Comparison of ENCODE assay signal across 19 cellular contexts in genomic region chr12:24379493-24379892, GRCh38.
DNase-seq lines count a peak whose midpoint lies in the region; ATAC-seq and TF ChIP-seq lines count a peak whose summit lies in the region.
"Had no signal": no experiment of that assay in that cellular context is flagged by ENCODE, and none has a peak within 500 bp of the region (broad histone marks: within the 10 kb centered on the region; RNA-seq: fewer than 3 reads in every experiment).

No MANE protein-coding gene starts in this region.

- peak overlapping the region; percentile 46 for H3K4me2 ChIP-seq in GM23338
- peak overlapping the region; percentile 85 for H3K4me2 ChIP-seq in OCI-LY3 (ENCODE audit: low read length)

- peak; percentile 51 for ATAC-seq in GM23338
- no peak for ATAC-seq in stimulated activated memory B cell treated with anti-CD40 and anti-IgM and Interleukin-4, amounts not matched to agents 10 μg/mL and 1 μg/mL and 100 μg/mL, for 72 hours

- H3K9me3 ChIP-seq in OCI-LY3 (ENCODE audit: insufficient read depth, low read length): no peaks in the 10 kb centered on the region
- H3K9me3 ChIP-seq in iPS-20b (ENCODE audit: insufficient read depth, low read depth, low read length): no peaks in the 10 kb centered on the region

- peak; percentile 21 for DNase-seq in GM23338 (ENCODE audit: low spot score)
- DNase-seq in nucleus accumbens (lab: John Stamatoyannopoulos, UW): no peak
- DNase-seq in stimulated activated CD8-positive, alpha-beta memory T cell treated with anti-CD3 and anti-CD28 coated beads, Interleukin-4, amount 100 ng/mL, for 48 hours: no peak
- DNase-seq in dermis blood vessel endothelial cell: no peak
- DNase-seq: ACHN; Calu3; CD4-positive, alpha-beta T cell; DMS79 treated with DMSO at 0.1 percent for 48 hours; GF-D8; GOT3; HFFc6; NCI-H1930; NCI-H2171; NCI-H446 treated with DMSO at 0.1 percent for 48 hours; NCI-H748 treated with DMSO at 0.1 percent for 48 hours had no signal

- H3F3A ChIP-seq in GM23338 (replicated peaks; ENCODE audit: low read depth): no peaks in the 10 kb centered on the region

- peaks cover 12% of the 10 kb centered on the region for H3K9me2 ChIP-seq in GM23338 (ENCODE audit: insufficient read depth)

- no peaks in the 10 kb centered on the region for H3K36me3 ChIP-seq in GM23338 (ENCODE audit: insufficient read depth)
- peaks cover 56% of the 10 kb centered on the region for H3K36me3 ChIP-seq in OCI-LY3 (replicated peaks; ENCODE audit: low read depth, low read length)
- H3K36me3 ChIP-seq in iPS-20b (ENCODE audit: insufficient read depth, low read depth, low read length): no peaks in the 10 kb centered on the region

- no peaks in the 10 kb centered on the region; the same call in 1 of the 3 replicates for H3K9me3 Mint-ChIP-seq in GM23338
- peaks cover 8% of the 10 kb centered on the region for H3K9me3 Mint-ChIP-seq in stimulated activated memory B cell treated with anti-CD40 and anti-IgM and Interleukin-4, amounts not matched to agents 10 μg/mL and 1 μg/mL and 100 μg/mL, for 72 hours

- H3K4me3 ChIP-seq in GM23338 (no peak overlapping the region), OCI-LY3 (ENCODE audit: low read length) (peak overlapping the region; percentile 62), iPS-20b (ENCODE audit: low read length) (peak overlapping the region; percentile 39; the same call in 1 of the 2 replicates)

- H3K27ac ChIP-seq in GM23338 (ENCODE audit: low read depth) (peak overlapping the region; percentile 33; the same call in 1 of the 2 replicates), OCI-LY3 (ENCODE audit: low read length) (peak overlapping the region; percentile 95), iPS-20b (ENCODE audit: low read length) (no peak overlapping the region)
- H3K27ac ChIP-seq: HL-60 had no signal

- H2AFZ ChIP-seq in GM23338 (no peak overlapping the region), OCI-LY3 (ENCODE audit: low read depth, low read length) (no peak overlapping the region)

- H3K27me3 Mint-ChIP-seq in GM23338 (ENCODE audit: insufficient read depth, low read depth, poor library complexity): peaks cover 2% of the 10 kb centered on the region
- H3K27me3 Mint-ChIP-seq in stimulated activated memory B cell treated with anti-CD40 and anti-IgM and Interleukin-4, amounts not matched to agents 10 μg/mL and 1 μg/mL and 100 μg/mL, for 72 hours: no peaks in the 10 kb centered on the region
- H3K27me3 Mint-ChIP-seq: CD4-positive, alpha-beta T cell had no signal

- peak overlapping the region; percentile 81 for H3K9ac ChIP-seq in OCI-LY3 (ENCODE audit: low read length)
- no peak overlapping the region for H3K9ac ChIP-seq in iPS-20b (ENCODE audit: low read depth, low read length)

- H3K4me3 Mint-ChIP-seq in GM23338: peak overlapping the region; percentile 14; the same call in 1 of the 3 replicates
- peak overlapping the region; percentile 22 for H3K4me3 Mint-ChIP-seq in stimulated activated memory B cell treated with anti-CD40 and anti-IgM and Interleukin-4, amounts not matched to agents 10 μg/mL and 1 μg/mL and 100 μg/mL, for 72 hours
- H3K4me3 Mint-ChIP-seq: CD4-positive, alpha-beta T cell; HFFc6 had no signal

- peaks cover 5% of the 10 kb centered on the region; the same call in 2 of the 3 replicates for H3K36me3 Mint-ChIP-seq in GM23338 (ENCODE audit: low read depth)
- peaks cover 13% of the 10 kb centered on the region for H3K36me3 Mint-ChIP-seq in stimulated activated memory B cell treated with anti-CD40 and anti-IgM and Interleukin-4, amounts not matched to agents 10 μg/mL and 1 μg/mL and 100 μg/mL, for 72 hours

- H3K4me1 ChIP-seq in GM23338 (ENCODE audit: insufficient read depth) (peaks cover 40% of the 10 kb centered on the region), OCI-LY3 (ENCODE audit: low read length) (peaks cover 68% of the 10 kb centered on the region), iPS-20b (ENCODE audit: insufficient read depth, low read length) (peaks cover 38% of the 10 kb centered on the region)

- TF ChIP-seq CTCF in GM23338 (conservative IDR thresholded peaks at IDR 0.05; ENCODE audit: low read depth in 2 of 2): no peak
- no peak for TF ChIP-seq CTCF in OCI-LY3 (IDR thresholded peaks at IDR 0.05; ENCODE audit: low read depth, low read length)

- H3K79me2 ChIP-seq in GM23338 (replicated peaks; ENCODE audit: insufficient read depth) (no peaks in the 10 kb centered on the region), OCI-LY3 (ENCODE audit: low read length) (peaks cover 89% of the 10 kb centered on the region)

- H3K27ac Mint-ChIP-seq in GM23338: peak overlapping the region; percentile 76; the same call in 1 of the 2 replicates
- peak overlapping the region; percentile 84 for H3K27ac Mint-ChIP-seq in stimulated activated memory B cell treated with anti-CD40 and anti-IgM and Interleukin-4, amounts not matched to agents 10 μg/mL and 1 μg/mL and 100 μg/mL, for 72 hours
- H3K27ac Mint-ChIP-seq: CD4-positive, alpha-beta T cell; HFFc6 had no signal

- H4K20me1 ChIP-seq in GM23338 (replicated peaks; ENCODE audit: insufficient read depth): no peaks in the 10 kb centered on the region
- peaks cover 9% of the 10 kb centered on the region; the same call in 1 of the 2 replicates for H4K20me1 ChIP-seq in OCI-LY3 (ENCODE audit: insufficient read depth, low read length)

- H3K4me1 Mint-ChIP-seq in GM23338: peaks cover 43% of the 10 kb centered on the region
- peaks cover 40% of the 10 kb centered on the region for H3K4me1 Mint-ChIP-seq in stimulated activated memory B cell treated with anti-CD40 and anti-IgM and Interleukin-4, amounts not matched to agents 10 μg/mL and 1 μg/mL and 100 μg/mL, for 72 hours

- H3K27me3 ChIP-seq in GM23338 (ENCODE audit: insufficient read depth) (no peaks in the 10 kb centered on the region), OCI-LY3 (ENCODE audit: low read depth, low read length) (no peaks in the 10 kb centered on the region), iPS-20b (ENCODE audit: insufficient read depth, low read length) (no peaks in the 10 kb centered on the region)

TF ChIP-seq in GM23338, 12 proteins besides CTCF, POLR2A, EP300 and RAD21 (continues in another document):
- TF ChIP-seq ETS1 (IDR thresholded peaks at IDR 0.05) (no peak), EZH2 (IDR thresholded peaks at IDR 0.05; ENCODE audit: low read depth, unreplicated experiment) (no peak)
